In the genomic region with DNA sequence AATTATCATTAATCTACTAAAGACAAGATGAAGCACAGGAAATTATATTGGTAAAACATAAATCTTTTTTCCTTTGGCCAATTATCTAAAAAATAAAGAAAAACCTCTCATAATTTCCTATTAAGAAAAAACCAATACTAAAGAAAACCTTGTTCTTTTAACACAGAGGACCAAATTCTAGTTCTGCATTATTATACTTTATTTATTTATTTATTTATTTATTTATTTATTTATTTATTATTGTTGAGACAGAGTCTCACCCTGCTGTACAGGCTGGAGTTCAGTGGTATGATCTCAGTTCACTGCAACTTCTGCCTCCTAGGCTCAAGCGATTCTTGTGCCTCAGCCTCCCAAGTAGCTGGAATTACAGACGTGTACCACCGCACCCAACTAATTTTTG, we compare ENCODE assay signal across 1 cellular context.
A peak's percentile ranks its signal among the peaks of the same experiment; 100 is the strongest.
TF ChIP-seq lines count a peak whose summit lies in the region.

No MANE protein-coding gene starts in this region.

TF ChIP-seq in HEK293, 187 proteins besides CTCF, POLR2A, EP300 and RAD21 (continued from another document and continues in another):
- TF ChIP-seq ZBTB11 (tag by site-specific recombination; conservative IDR thresholded peaks at IDR 0.05; ENCODE audit: low read depth): peak; percentile 76
- TF ChIP-seq REPIN1 (tag by site-specific recombination; IDR thresholded peaks at IDR 0.05; ENCODE audit: low read depth): no peak
- no peak for TF ChIP-seq KLF10 (tag by site-specific recombination; IDR thresholded peaks at IDR 0.05)
- 0 out of 2 replicates have a peak, but pooled peaks have one; percentile 28 for TF ChIP-seq ZNF266 (tag by site-specific recombination; IDR thresholded peaks at IDR 0.05; ENCODE audit: low read depth)
- TF ChIP-seq ZNF561 (tag by site-specific recombination; IDR thresholded peaks at IDR 0.05; ENCODE audit: borderline replicate concordance): no peak
- no peak for TF ChIP-seq PBX3 (CRISPR knock-in tag; IDR thresholded peaks at IDR 0.05)
- TF ChIP-seq YY1 (tag by site-specific recombination; IDR thresholded peaks at IDR 0.05): no peak
- no peak for TF ChIP-seq ZSCAN16 (tag by site-specific recombination; IDR thresholded peaks at IDR 0.05)
- no peak for TF ChIP-seq ZSCAN18 (tag by site-specific recombination; IDR thresholded peaks at IDR 0.05)
- TF ChIP-seq ZNF202 (tag by site-specific recombination; IDR thresholded peaks at IDR 0.05; ENCODE audit: borderline replicate concordance): peak; percentile 71; the same call in 1 of the 2 replicates
- TF ChIP-seq, protein P1, sequence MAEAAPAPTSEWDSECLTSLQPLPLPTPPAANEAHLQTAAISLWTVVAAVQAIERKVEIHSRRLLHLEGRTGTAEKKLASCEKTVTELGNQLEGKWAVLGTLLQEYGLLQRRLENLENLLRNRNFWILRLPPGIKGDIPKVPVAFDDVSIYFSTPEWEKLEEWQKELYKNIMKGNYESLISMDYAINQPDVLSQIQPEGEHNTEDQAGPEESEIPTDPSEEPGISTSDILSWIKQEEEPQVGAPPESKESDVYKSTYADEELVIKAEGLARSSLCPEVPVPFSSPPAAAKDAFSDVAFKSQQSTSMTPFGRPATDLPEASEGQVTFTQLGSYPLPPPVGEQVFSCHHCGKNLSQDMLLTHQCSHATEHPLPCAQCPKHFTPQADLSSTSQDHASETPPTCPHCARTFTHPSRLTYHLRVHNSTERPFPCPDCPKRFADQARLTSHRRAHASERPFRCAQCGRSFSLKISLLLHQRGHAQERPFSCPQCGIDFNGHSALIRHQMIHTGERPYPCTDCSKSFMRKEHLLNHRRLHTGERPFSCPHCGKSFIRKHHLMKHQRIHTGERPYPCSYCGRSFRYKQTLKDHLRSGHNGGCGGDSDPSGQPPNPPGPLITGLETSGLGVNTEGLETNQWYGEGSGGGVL (tag by site-specific recombination; IDR thresholded peaks at IDR 0.05): no peak
- TF ChIP-seq ZNF629 (tag by site-specific recombination; IDR thresholded peaks at IDR 0.05): 0 out of 2 replicates have a peak, but pooled peaks have one; percentile 32
- no peak for TF ChIP-seq ZNF24 (tag by site-specific recombination; IDR thresholded peaks at IDR 0.05)
- no peak for TF ChIP-seq ZNF26 (tag by site-specific recombination; IDR thresholded peaks at IDR 0.05)
- no peak for TF ChIP-seq KLF8 (tag by site-specific recombination; IDR thresholded peaks at IDR 0.05)
- TF ChIP-seq ZNF132 (tag by site-specific recombination; IDR thresholded peaks at IDR 0.05; ENCODE audit: borderline replicate concordance): no peak
- TF ChIP-seq ZNF292 (tag by site-specific recombination; IDR thresholded peaks at IDR 0.05; ENCODE audit: borderline replicate concordance, low read depth): 0 out of 2 replicates have a peak, but pooled peaks have one; percentile 27
- no peak for TF ChIP-seq ZBTB7A (tag by site-specific recombination; IDR thresholded peaks at IDR 0.05; ENCODE audit: low read depth)
- no peak for TF ChIP-seq ZNF600 (tag by site-specific recombination; IDR thresholded peaks at IDR 0.05)
- no peak for TF ChIP-seq GLIS2 (tag by site-specific recombination; IDR thresholded peaks at IDR 0.05)
- TF ChIP-seq TCF7L2 (IDR thresholded peaks at IDR 0.05; ENCODE audit: borderline replicate concordance, low read depth, low read length): no peak
- TF ChIP-seq, protein P2, sequence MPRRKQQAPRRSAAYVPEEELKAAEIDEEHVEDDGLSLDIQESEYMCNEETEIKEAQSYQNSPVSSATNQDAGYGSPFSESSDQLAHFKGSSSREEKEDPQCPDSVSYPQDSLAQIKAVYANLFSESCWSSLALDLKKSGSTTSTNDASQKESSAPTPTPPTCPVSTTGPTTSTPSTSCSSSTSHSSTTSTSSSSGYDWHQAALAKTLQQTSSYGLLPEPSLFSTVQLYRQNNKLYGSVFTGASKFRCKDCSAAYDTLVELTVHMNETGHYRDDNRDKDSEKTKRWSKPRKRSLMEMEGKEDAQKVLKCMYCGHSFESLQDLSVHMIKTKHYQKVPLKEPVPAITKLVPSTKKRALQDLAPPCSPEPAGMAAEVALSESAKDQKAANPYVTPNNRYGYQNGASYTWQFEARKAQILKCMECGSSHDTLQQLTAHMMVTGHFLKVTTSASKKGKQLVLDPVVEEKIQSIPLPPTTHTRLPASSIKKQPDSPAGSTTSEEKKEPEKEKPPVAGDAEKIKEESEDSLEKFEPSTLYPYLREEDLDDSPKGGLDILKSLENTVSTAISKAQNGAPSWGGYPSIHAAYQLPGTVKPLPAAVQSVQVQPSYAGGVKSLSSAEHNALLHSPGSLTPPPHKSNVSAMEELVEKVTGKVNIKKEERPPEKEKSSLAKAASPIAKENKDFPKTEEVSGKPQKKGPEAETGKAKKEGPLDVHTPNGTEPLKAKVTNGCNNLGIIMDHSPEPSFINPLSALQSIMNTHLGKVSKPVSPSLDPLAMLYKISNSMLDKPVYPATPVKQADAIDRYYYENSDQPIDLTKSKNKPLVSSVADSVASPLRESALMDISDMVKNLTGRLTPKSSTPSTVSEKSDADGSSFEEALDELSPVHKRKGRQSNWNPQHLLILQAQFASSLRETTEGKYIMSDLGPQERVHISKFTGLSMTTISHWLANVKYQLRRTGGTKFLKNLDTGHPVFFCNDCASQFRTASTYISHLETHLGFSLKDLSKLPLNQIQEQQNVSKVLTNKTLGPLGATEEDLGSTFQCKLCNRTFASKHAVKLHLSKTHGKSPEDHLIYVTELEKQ (tag by site-specific recombination; IDR thresholded peaks at IDR 0.05; ENCODE audit: borderline replicate concordance): no peak
- TF ChIP-seq ZNF560 (tag by site-specific recombination; IDR thresholded peaks at IDR 0.05; ENCODE audit: borderline replicate concordance): 0 out of 2 replicates have a peak, but pooled peaks have one; percentile 74
- TF ChIP-seq, protein P3, sequence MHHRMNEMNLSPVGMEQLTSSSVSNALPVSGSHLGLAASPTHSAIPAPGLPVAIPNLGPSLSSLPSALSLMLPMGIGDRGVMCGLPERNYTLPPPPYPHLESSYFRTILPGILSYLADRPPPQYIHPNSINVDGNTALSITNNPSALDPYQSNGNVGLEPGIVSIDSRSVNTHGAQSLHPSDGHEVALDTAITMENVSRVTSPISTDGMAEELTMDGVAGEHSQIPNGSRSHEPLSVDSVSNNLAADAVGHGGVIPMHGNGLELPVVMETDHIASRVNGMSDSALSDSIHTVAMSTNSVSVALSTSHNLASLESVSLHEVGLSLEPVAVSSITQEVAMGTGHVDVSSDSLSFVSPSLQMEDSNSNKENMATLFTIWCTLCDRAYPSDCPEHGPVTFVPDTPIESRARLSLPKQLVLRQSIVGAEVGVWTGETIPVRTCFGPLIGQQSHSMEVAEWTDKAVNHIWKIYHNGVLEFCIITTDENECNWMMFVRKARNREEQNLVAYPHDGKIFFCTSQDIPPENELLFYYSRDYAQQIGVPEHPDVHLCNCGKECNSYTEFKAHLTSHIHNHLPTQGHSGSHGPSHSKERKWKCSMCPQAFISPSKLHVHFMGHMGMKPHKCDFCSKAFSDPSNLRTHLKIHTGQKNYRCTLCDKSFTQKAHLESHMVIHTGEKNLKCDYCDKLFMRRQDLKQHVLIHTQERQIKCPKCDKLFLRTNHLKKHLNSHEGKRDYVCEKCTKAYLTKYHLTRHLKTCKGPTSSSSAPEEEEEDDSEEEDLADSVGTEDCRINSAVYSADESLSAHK (tag by site-specific recombination; IDR thresholded peaks at IDR 0.05): no peak
- TF ChIP-seq ZBTB8A (tag by site-specific recombination; IDR thresholded peaks at IDR 0.05): peak; percentile 63
- TF ChIP-seq ZNF19 (tag by site-specific recombination; IDR thresholded peaks at IDR 0.05; ENCODE audit: low read depth): no peak
- TF ChIP-seq ZNF18 (tag by site-specific recombination; IDR thresholded peaks at IDR 0.05): no peak
- TF ChIP-seq ZNF121 (tag by site-specific recombination; IDR thresholded peaks at IDR 0.05): no peak
- TF ChIP-seq YY2 (tag by site-specific recombination; IDR thresholded peaks at IDR 0.05): no peak
- TF ChIP-seq ZNF433 (tag by site-specific recombination; IDR thresholded peaks at IDR 0.05; ENCODE audit: low read depth): 0 out of 2 replicates have a peak, but pooled peaks have one; percentile 66
- TF ChIP-seq ZNF302 (tag by site-specific recombination; IDR thresholded peaks at IDR 0.05; ENCODE audit: low read depth): no peak
- TF ChIP-seq ZNF501 (tag by site-specific recombination; IDR thresholded peaks at IDR 0.05): no peak
- no peak for TF ChIP-seq ZNF704 (tag by site-specific recombination; IDR thresholded peaks at IDR 0.05)
- TF ChIP-seq ZNF658 (tag by site-specific recombination; IDR thresholded peaks at IDR 0.05): no peak
- no peak for TF ChIP-seq ZBTB44 (tag by site-specific recombination; IDR thresholded peaks at IDR 0.05)
- no peak for TF ChIP-seq ZSCAN30 (tag by site-specific recombination; IDR thresholded peaks at IDR 0.05)
